ENCODE assay signal across 1 cellular context in genomic region chr17:81518785-81519283, GRCh38.
TF ChIP-seq lines count a peak whose summit lies in the region.

No MANE protein-coding gene starts in this region.

TF ChIP-seq in SK-N-SH treated with all-trans-retinoic acid at 6 μM for 48 hours, 23 proteins besides CTCF, POLR2A, EP300 and RAD21 (continued from another document):
- TF ChIP-seq, protein P1, sequence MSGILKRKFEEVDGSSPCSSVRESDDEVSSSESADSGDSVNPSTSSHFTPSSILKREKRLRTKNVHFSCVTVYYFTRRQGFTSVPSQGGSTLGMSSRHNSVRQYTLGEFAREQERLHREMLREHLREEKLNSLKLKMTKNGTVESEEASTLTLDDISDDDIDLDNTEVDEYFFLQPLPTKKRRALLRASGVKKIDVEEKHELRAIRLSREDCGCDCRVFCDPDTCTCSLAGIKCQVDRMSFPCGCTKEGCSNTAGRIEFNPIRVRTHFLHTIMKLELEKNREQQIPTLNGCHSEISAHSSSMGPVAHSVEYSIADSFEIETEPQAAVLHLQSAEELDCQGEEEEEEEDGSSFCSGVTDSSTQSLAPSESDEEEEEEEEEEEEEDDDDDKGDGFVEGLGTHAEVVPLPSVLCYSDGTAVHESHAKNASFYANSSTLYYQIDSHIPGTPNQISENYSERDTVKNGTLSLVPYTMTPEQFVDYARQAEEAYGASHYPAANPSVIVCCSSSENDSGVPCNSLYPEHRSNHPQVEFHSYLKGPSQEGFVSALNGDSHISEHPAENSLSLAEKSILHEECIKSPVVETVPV (CRISPR knock-in tag; IDR thresholded peaks at IDR 0.05), result no peak
- no peak for TF ChIP-seq ISL1 (CRISPR knock-in tag; IDR thresholded peaks at IDR 0.05)
- no peak for TF ChIP-seq ZNF8 (CRISPR knock-in tag; IDR thresholded peaks at IDR 0.05)
- no peak for TF ChIP-seq RARB (CRISPR knock-in tag; IDR thresholded peaks at IDR 0.05)
- no peak for TF ChIP-seq POU6F1 (CRISPR knock-in tag; IDR thresholded peaks at IDR 0.05; ENCODE audit: borderline replicate concordance, low read depth)
- TF ChIP-seq BACH2 (CRISPR knock-in tag; IDR thresholded peaks at IDR 0.05; ENCODE audit: borderline replicate concordance), result no peak
- TF ChIP-seq ZFP3 (CRISPR knock-in tag; IDR thresholded peaks at IDR 0.05), result no peak
- TF ChIP-seq ZFP30 (CRISPR knock-in tag; IDR thresholded peaks at IDR 0.05), result no peak
- no peak for TF ChIP-seq OSR1 (CRISPR knock-in tag; IDR thresholded peaks at IDR 0.05)
- no peak for TF ChIP-seq ZNF565 (CRISPR knock-in tag; conservative IDR thresholded peaks at IDR 0.05; ENCODE audit: low read depth)
- TF ChIP-seq CSDC2 (CRISPR knock-in tag; IDR thresholded peaks at IDR 0.05), result no peak
